29 cellular contexts compared by ENCODE assay signal in the genomic region with DNA sequence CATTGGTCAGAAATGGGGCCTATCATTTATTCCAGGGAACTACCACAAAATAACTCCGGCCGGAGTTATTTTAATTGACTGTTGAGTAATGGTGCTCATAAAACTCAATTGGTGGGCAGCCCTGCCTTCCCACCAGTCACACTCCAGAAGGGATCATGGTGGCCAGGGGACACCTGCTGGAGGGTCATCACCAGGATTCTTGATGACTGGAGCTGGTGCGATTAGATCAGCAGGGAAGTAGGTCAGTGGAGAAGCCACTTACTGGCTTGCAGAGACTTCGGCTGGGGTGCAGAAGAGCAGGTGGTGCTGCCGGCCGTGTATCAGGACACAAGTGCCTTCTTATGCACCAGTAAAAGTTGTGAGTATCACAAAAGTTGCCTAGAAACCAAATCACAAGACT.
DNase-seq lines count a peak whose midpoint lies in the region; ATAC-seq and TF ChIP-seq lines count a peak whose summit lies in the region.
"Had no signal": no experiment of that assay in that cellular context is flagged by ENCODE, and none has a peak within 500 bp of the region (broad histone marks: within the 10 kb centered on the region; RNA-seq: fewer than 3 reads in every experiment).

No MANE protein-coding gene starts in this region.

- H3K4me3 ChIP-seq in BE2C (ENCODE audit: low read depth, low read length) = no peak overlapping the region
- peak overlapping the region; percentile 18; the same call in 1 of the 2 replicates for H3K4me3 ChIP-seq in OCI-LY3 (ENCODE audit: low read length)
- no peak overlapping the region for H3K4me3 ChIP-seq in endodermal cell (ENCODE audit: low read length)
- H3K4me3 ChIP-seq in thyroid gland (replicated peaks in 1 of 3) = no peak overlapping the region
- H3K4me3 ChIP-seq in body of pancreas = no peak overlapping the region
- H3K4me3 ChIP-seq: SK-N-MC had no signal

- no peaks in the 10 kb centered on the region for H3K9me3 Mint-ChIP-seq in endodermal cell
- H3K9me3 Mint-ChIP-seq: CD8-positive, alpha-beta memory T cell; IgD-negative memory B cell had no signal

- WGBS in endodermal cell (ENCODE audit: insufficient coverage in 1 of 2, insufficient read length in 1 of 2), 2 experiments = 89 to 100% methylated on average over 1 to 6 of the region's 6 CpGs
- 66 to 77% methylated on average over 6 of the region's 6 CpGs for WGBS in thyroid gland, 2 donors
- WGBS in body of pancreas, 2 donors = 78 to 88% methylated on average over 6 of the region's 6 CpGs

- peaks cover 15% of the 10 kb centered on the region for H3K4me1 ChIP-seq in BE2C
- peaks cover 20% of the 10 kb centered on the region for H3K4me1 ChIP-seq in OCI-LY3 (ENCODE audit: low read length)
- H3K4me1 ChIP-seq in endodermal cell (ENCODE audit: control insufficient read depth, insufficient read depth, low read length) = peaks cover 6% of the 10 kb centered on the region
- no peaks in the 10 kb centered on the region for H3K4me1 ChIP-seq in thyroid gland
- H3K4me1 ChIP-seq in body of pancreas = no peaks in the 10 kb centered on the region

- H3K27me3 Mint-ChIP-seq in endodermal cell (ENCODE audit: insufficient read depth) = no peaks in the 10 kb centered on the region

- H3K27ac Mint-ChIP-seq in endodermal cell = no peak overlapping the region
- H3K27ac Mint-ChIP-seq: B cell; CD14-positive monocyte; CD8-positive, alpha-beta memory T cell; IgD-negative memory B cell had no signal

- peaks cover 8% of the 10 kb centered on the region for H3K4me1 Mint-ChIP-seq in endodermal cell
- H3K4me1 Mint-ChIP-seq: B cell; CD14-positive monocyte; CD8-positive, alpha-beta memory T cell had no signal

- no peaks in the 10 kb centered on the region for H3K36me3 Mint-ChIP-seq in endodermal cell (ENCODE audit: low read depth)
- H3K36me3 Mint-ChIP-seq: CD14-positive monocyte; CD8-positive, alpha-beta memory T cell; IgD-negative memory B cell had no signal

- peak overlapping the region; percentile 68 for H3K4me2 ChIP-seq in OCI-LY3 (ENCODE audit: low read length)

- H3K9ac ChIP-seq in OCI-LY3 (ENCODE audit: low read length) (no peak overlapping the region), endodermal cell (ENCODE audit: extremely low read depth, low read length, poor library complexity, severe bottlenecking) (no peak overlapping the region)

- DNase-seq in DMS79 treated with DMSO at 0.1 percent for 48 hours (lab: John Stamatoyannopoulos, UW) (peak; percentile 18), DMS79 (lab: John Stamatoyannopoulos, UW) (no peak), BE2C (peak; percentile 61), endodermal cell (peak; percentile 58), occipital lobe (lab: John Stamatoyannopoulos, UW) (no peak), thyroid gland (no peak), body of pancreas (no peak)
- DNase-seq: CD8-positive, alpha-beta memory T cell; DMS 273 treated with DMSO at 0.1 percent for 48 hours; DND-41; GOT3; HCEC 1CT; NCI-H1092; NCI-H146; NCI-H1930; NCI-H2107; NCI-H2227 treated with DMSO at 0.1 percent for 48 hours; NCI-H510A; NCI-H69; NK-92 treated with Interleukin-12 subunit alpha and Interleukin-12 subunit beta, amount 100 ng/mL, for 24 hours; SHP77 treated with DMSO at 0.1 percent for 48 hours had no signal

- intact Hi-C loops in thyroid gland (cut with DNase I) = no loop called here
- intact Hi-C loops in body of pancreas (cut with DNase I) = no loop called here

- H3K27ac ChIP-seq in OCI-LY3 (ENCODE audit: low read length) (no peak overlapping the region), endodermal cell (ENCODE audit: low read depth, low read length) (no peak overlapping the region), thyroid gland (no peak overlapping the region), body of pancreas (no peak overlapping the region)
- H3K27ac ChIP-seq: 22Rv1, RWPE1, SK-N-MC had no signal

- H4K20me1 ChIP-seq in OCI-LY3 (ENCODE audit: insufficient read depth, low read length) = peaks cover 39% of the 10 kb centered on the region

- no peak overlapping the region for H2AFZ ChIP-seq in OCI-LY3 (ENCODE audit: low read depth, low read length)

- no peaks in the 10 kb centered on the region for H3K36me3 ChIP-seq in BE2C
- H3K36me3 ChIP-seq in OCI-LY3 (replicated peaks; ENCODE audit: low read depth, low read length) = no peaks in the 10 kb centered on the region
- no peaks in the 10 kb centered on the region for H3K36me3 ChIP-seq in endodermal cell (ENCODE audit: control insufficient read depth, insufficient read depth, low read length)
- H3K36me3 ChIP-seq in thyroid gland = no peaks in the 10 kb centered on the region
- no peaks in the 10 kb centered on the region for H3K36me3 ChIP-seq in body of pancreas (replicated peaks in 1 of 2; ENCODE audit: insufficient read depth in 1 of 2, low read depth in 2 of 2)

- TF ChIP-seq CTCF in BE2C (IDR thresholded peaks at IDR 0.05; ENCODE audit: low read depth, low read length) = peak; percentile 28; the same call in 1 of the 2 replicates
- no peak for TF ChIP-seq CTCF in OCI-LY3 (IDR thresholded peaks at IDR 0.05; ENCODE audit: low read depth, low read length)
- TF ChIP-seq CTCF in endodermal cell (conservative IDR thresholded peaks at IDR 0.05) = peak; percentile 52
- TF ChIP-seq CTCF in thyroid gland (IDR thresholded peaks at IDR 0.05) = no peak
- no peak for TF ChIP-seq CTCF in body of pancreas (IDR thresholded peaks at IDR 0.05)

- no peaks in the 10 kb centered on the region for H3K79me2 ChIP-seq in OCI-LY3 (ENCODE audit: low read length)

- TF ChIP-seq POLR2A in thyroid gland (IDR thresholded peaks at IDR 0.05) (no peak), body of pancreas (IDR thresholded peaks at IDR 0.05) (no peak)

- H3K9me3 ChIP-seq in BE2C (no peaks in the 10 kb centered on the region), OCI-LY3 (ENCODE audit: insufficient read depth, low read length) (no peaks in the 10 kb centered on the region), endodermal cell (ENCODE audit: control insufficient read depth, low read length) (no peaks in the 10 kb centered on the region), thyroid gland (no peaks in the 10 kb centered on the region), body of pancreas (no peaks in the 10 kb centered on the region)

- no peak overlapping the region for H3K4me3 Mint-ChIP-seq in endodermal cell
- H3K4me3 Mint-ChIP-seq: B cell; CD14-positive monocyte; CD8-positive, alpha-beta memory T cell; IgD-negative memory B cell had no signal

- ATAC-seq in body of pancreas = no peak
- ATAC-seq: Panc1 had no signal

- H3K27me3 ChIP-seq in BE2C (no peaks in the 10 kb centered on the region), OCI-LY3 (ENCODE audit: low read depth, low read length) (peaks cover 74% of the 10 kb centered on the region), endodermal cell (ENCODE audit: control insufficient read depth, insufficient read depth, low read length, poor library complexity, severe bottlenecking) (no peaks in the 10 kb centered on the region), thyroid gland (no peaks in the 10 kb centered on the region), body of pancreas (no peaks in the 10 kb centered on the region)

Comparison
In these comparisons a context has a peak if more than half of its experiments do, and no peak if none do; other contexts are left out.
1. DNase-seq: peak in DMS79 treated with DMSO at 0.1 percent for 48 hours (single experiment), BE2C (single experiment) and endodermal cell (single experiment); none in DMS79 (single experiment), occipital lobe (single experiment), thyroid gland (0 of 2) and body of pancreas (0 of 4).
2. CTCF ChIP-seq: peak in BE2C (single experiment) and endodermal cell (single experiment); none in OCI-LY3 (single experiment), thyroid gland (0 of 6) and body of pancreas (0 of 7).